20 cellular contexts compared by ENCODE assay signal in genomic region chr1:170634293-170634692, GRCh38. TPM values are rescaled to one million over a fixed set of nuclear protein-coding genes. Genes with fewer than 3 reads are reported as not detected.
DNase-seq lines count a peak whose midpoint lies in the region; ATAC-seq and TF ChIP-seq lines count a peak whose summit lies in the region.
"Had no signal": no experiment of that assay in that cellular context is flagged by ENCODE, and none has a peak within 500 bp of the region (broad histone marks: within the 10 kb centered on the region; RNA-seq: fewer than 3 reads in every experiment).

No MANE protein-coding gene starts in this region.

- DNase-seq in GM03348 (ENCODE audit: low spot score) (peak; percentile 54), SJCRH30 (peak in 1 of 2 experiments; percentile 5), fibroblast of lung (ENCODE audit: low read depth in 2 of 2) (peak; percentile 84 to 88), smooth muscle cell (lab: John Stamatoyannopoulos, UW; ENCODE audit: unreplicated experiment) (no peak), NCI-H1694 (lab: John Stamatoyannopoulos, UW) (no peak), RKO (ENCODE audit: low spot score) (no peak)
- DNase-seq: activated B cell treated with CpG ODN at 0.5 μM for 24 hours; amniotic stem cell; heart left ventricle; kidney; MG63; NCI-H1930; NCI-H446 treated with DMSO at 0.1 percent for 48 hours; stimulated activated CD4-positive, alpha-beta T cell treated with anti-CD3 and anti-CD28 coated beads, Interleukin-15, amount 100 ng/mL, for 24 hours; stimulated activated naive CD4-positive, alpha-beta T cell; T-helper 1 cell; tibial artery had no signal

- H3K4me1 ChIP-seq in SJCRH30 (no peaks in the 10 kb centered on the region), fibroblast of lung (ENCODE audit: control insufficient read depth, extremely low read depth, insufficient read depth, low read length) (peaks cover 6% of the 10 kb centered on the region), smooth muscle cell (ENCODE audit: low read depth) (peaks cover 2% of the 10 kb centered on the region)
- H3K4me1 ChIP-seq: heart left ventricle, tibial artery had no signal

- no peaks in the 10 kb centered on the region for H3K79me2 ChIP-seq in fibroblast of lung (ENCODE audit: control insufficient read depth, insufficient read depth, low read length)
- H3K79me2 ChIP-seq in smooth muscle cell (ENCODE audit: low read depth), result no peaks in the 10 kb centered on the region

- H3K27ac ChIP-seq in SJCRH30 (peak overlapping the region; percentile 17), fibroblast of lung (ENCODE audit: insufficient read depth, low read length) (peak overlapping the region; percentile 74), smooth muscle cell (ENCODE audit: low read depth) (peak overlapping the region; percentile 67)
- H3K27ac ChIP-seq: heart left ventricle, tibial artery had no signal

- no peaks in the 10 kb centered on the region for H4K20me1 ChIP-seq in fibroblast of lung (ENCODE audit: control insufficient read depth, extremely low read depth, insufficient read depth, low read length)
- H4K20me1 ChIP-seq in smooth muscle cell (ENCODE audit: low read depth), result no peaks in the 10 kb centered on the region

- WGBS in smooth muscle cell (ENCODE audit: low lambda C conversion rate), result 97% methylated on average over 1 of the region's 1 CpG

- no peak for ATAC-seq in HG02840 (IDR thresholded peaks at IDR 0.05; ENCODE audit: low FRiP score, unreplicated experiment)
- ATAC-seq: heart left ventricle had no signal

- H2AFZ ChIP-seq in fibroblast of lung (ENCODE audit: low read length) (no peak overlapping the region), smooth muscle cell (ENCODE audit: low read depth) (no peak overlapping the region)

- H3K27me3 ChIP-seq in SJCRH30 (no peaks in the 10 kb centered on the region), fibroblast of lung (ENCODE audit: control insufficient read depth, insufficient read depth, low read length) (no peaks in the 10 kb centered on the region), smooth muscle cell (ENCODE audit: low read depth) (no peaks in the 10 kb centered on the region)
- H3K27me3 ChIP-seq: heart left ventricle, MG63, tibial artery had no signal

- H3K9ac ChIP-seq in fibroblast of lung (ENCODE audit: insufficient read depth, low read length) (no peak overlapping the region), smooth muscle cell (ENCODE audit: low read depth) (no peak overlapping the region)

- H3F3A ChIP-seq in smooth muscle cell (ENCODE audit: low read depth), result no peaks in the 10 kb centered on the region

- H3K36me3 ChIP-seq in SJCRH30, result no peaks in the 10 kb centered on the region
- H3K36me3 ChIP-seq in fibroblast of lung (ENCODE audit: control insufficient read depth, insufficient read depth, low read length), result no peaks in the 10 kb centered on the region
- no peaks in the 10 kb centered on the region for H3K36me3 ChIP-seq in smooth muscle cell (ENCODE audit: low read depth)
- H3K36me3 ChIP-seq: heart left ventricle, MG63, tibial artery had no signal

- TF ChIP-seq CTCF in fibroblast of lung (conservative IDR thresholded peaks at IDR 0.05 in 1 of 2, IDR thresholded peaks at IDR 0.05 in 1 of 2; ENCODE audit: low read depth in 1 of 2, low read length in 2 of 2) (no peak), smooth muscle cell (IDR thresholded peaks at IDR 0.05; ENCODE audit: borderline replicate concordance, insufficient read depth, poor library complexity, severe bottlenecking) (no peak)

- H3K9me3 ChIP-seq in SJCRH30 (replicated peaks), result no peaks in the 10 kb centered on the region
- H3K9me3 ChIP-seq in fibroblast of lung (ENCODE audit: control insufficient read depth, insufficient read depth, low read depth, low read length), result no peaks in the 10 kb centered on the region
- no peaks in the 10 kb centered on the region for H3K9me3 ChIP-seq in smooth muscle cell (replicated peaks; ENCODE audit: low read depth)
- H3K9me3 ChIP-seq: MG63, tibial artery had no signal

- H3K4me3 ChIP-seq in SJCRH30, result no peak overlapping the region
- H3K4me3 ChIP-seq in fibroblast of lung (replicated peaks in 1 of 4; ENCODE audit: control extremely low read depth in 1 of 4, insufficient read depth in 1 of 4, low read depth in 3 of 4, low read length in 4 of 4), result no peak overlapping the region
- no peak overlapping the region for H3K4me3 ChIP-seq in smooth muscle cell
- H3K4me3 ChIP-seq: heart left ventricle, MG63, tibial artery had no signal

- H3K4me2 ChIP-seq in fibroblast of lung (ENCODE audit: extremely low read depth, insufficient read depth, low read length) (peak overlapping the region; percentile 52), smooth muscle cell (peak overlapping the region; percentile 50)

RNA-seq across cellular contexts. Expression of gene PRRX1, which starts 29.6 kb away (rescaled TPM):
- total RNA-seq in SJCRH30 (2014; rRNA removed; shearing (Covaris generic)), result 0.73 and 1.1 TPM in 2 replicates
- total RNA-seq in fibroblast of lung, result 121 and 128 TPM in 2 replicates
- polyA plus RNA-seq in fibroblast of lung, result 264 and 349 TPM in 2 replicates
- polyA plus RNA-seq in fibroblast of lung (2012), result 139 and 195 TPM in 2 replicates
- polyA minus RNA-seq in fibroblast of lung (ENCODE audit: low replicate concordance), result 307 and 347 TPM in 2 replicates
- 59.6 and 85.0 TPM in 2 replicates for total RNA-seq in smooth muscle cell
- 24.9 and 31.9 TPM in 2 replicates for polyA plus RNA-seq in smooth muscle cell
- total RNA-seq: activated B cell treated with CpG ODN at 0.5 μM for 24 hours; activated CD8-positive, alpha-beta memory T cell treated with anti-CD3 and anti-CD28 coated beads for 36 hours; activated T-helper 2 cell treated with anti-CD3 and anti-CD28 coated beads, Interferon-gamma antibody, Interleukin-2, Interleukin-4, amounts not matched to agents 10 μg/mL and 5 μg/mL and 100 μg/mL, durations not matched to agents 14 hours and 24 hours and 36 hours had no signal

Comparison
In these comparisons a context has a peak if more than half of its experiments do, and no peak if none do; other contexts are left out.
1. DNase-seq: peak in GM03348 (single experiment) and fibroblast of lung (2 of 2); none in smooth muscle cell (single experiment), NCI-H1694 (single experiment) and RKO (single experiment).
2. H3K27ac ChIP-seq: peak in every context shown above with its lines; median percentile 74 in fibroblast of lung; 67 in smooth muscle cell; 17 in SJCRH30.
3. RNA of gene PRRX1, which starts 29.6 kb away (total RNA-seq): 121 to 128 TPM in fibroblast of lung and 59.6 to 85.0 TPM in smooth muscle cell; 0.73 to 1.1 TPM in SJCRH30; every median in the first group is over 10 times any median in the second.